Comparison of ENCODE assay signal across 16 cellular contexts in the genomic region with DNA sequence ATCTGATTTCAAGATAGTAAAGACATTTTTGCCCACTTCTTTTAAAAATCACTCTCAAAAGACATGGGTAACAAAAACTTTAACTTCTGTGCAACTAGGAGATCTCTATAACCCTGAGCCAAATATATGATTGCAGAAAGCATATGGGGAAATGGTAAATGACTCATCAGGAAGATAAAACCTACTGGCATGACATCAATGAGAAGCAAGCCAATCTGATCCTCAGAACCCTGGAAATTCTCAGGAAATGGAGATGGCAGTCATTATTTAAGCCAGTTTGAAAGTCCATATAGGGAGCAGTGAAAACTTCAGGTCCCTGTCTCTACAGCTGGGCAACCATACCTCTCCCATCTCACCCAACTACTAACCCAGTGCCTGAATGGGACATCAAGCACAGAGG.
DNase-seq lines count a peak whose midpoint lies in the region; ATAC-seq and TF ChIP-seq lines count a peak whose summit lies in the region.
"Had no signal": no experiment of that assay in that cellular context is flagged by ENCODE, and none has a peak within 500 bp of the region (broad histone marks: within the 10 kb centered on the region; RNA-seq: fewer than 3 reads in every experiment).

No MANE protein-coding gene starts in this region.

- H4K8ac ChIP-seq in IMR-90 (ENCODE audit: low read depth in 2 of 2, low read length in 2 of 2) = peak overlapping the region; percentile 80 to 91
- no peak overlapping the region for H4K8ac ChIP-seq in mesendoderm (ENCODE audit: low read depth, low read length)

- TF ChIP-seq RAD21 in IMR-90 (IDR thresholded peaks at IDR 0.05; ENCODE audit: low read length) = no peak

- H3K23ac ChIP-seq in IMR-90 (ENCODE audit: low read depth, low read length) (peak overlapping the region; percentile 75; the same call in 1 of the 2 replicates), mesendoderm (ENCODE audit: low read length) (no peak overlapping the region)

- H2AFZ ChIP-seq in IMR-90 (replicated peaks; ENCODE audit: low read length, poor library complexity) = peak overlapping the region; percentile 82

- no peak for TF ChIP-seq POLR2A in IMR-90 (IDR thresholded peaks at IDR 0.05; ENCODE audit: low read depth, low read length)

- H3K9me1 ChIP-seq in IMR-90 (ENCODE audit: insufficient read depth, low read length) = peaks cover 9% of the 10 kb centered on the region; the same call in 1 of the 2 replicates

- DNase-seq in BE2C (peak; percentile 18), IMR-90 (peak; percentile 87), adipocyte (ENCODE audit: low read depth) (peak; percentile 36), foreskin fibroblast (peak; percentile 70 to 82), mesendoderm (no peak), NCI-H187 (lab: John Stamatoyannopoulos, UW) (no peak)
- DNase-seq: activated effector memory CD4-positive, alpha-beta T cell treated with Interleukin-2 at 50 U/mL for 16 hours; hippocampal formation; left ventricle myocardium superior; NCI-H146; NCI-H69 had no signal

- H3K14ac ChIP-seq in IMR-90 (replicated peaks; ENCODE audit: low read depth, low read length) = peak overlapping the region; percentile 93

- no peak overlapping the region for H3K9ac ChIP-seq in IMR-90 (ENCODE audit: low read depth, low read length)
- peak overlapping the region; percentile 13 for H3K9ac ChIP-seq in adipocyte (ENCODE audit: low read length)
- H3K9ac ChIP-seq in mesendoderm (ENCODE audit: low read length) = no peak overlapping the region
- H3K9ac ChIP-seq: BLaER1 had no signal

- H3K27me3 ChIP-seq in BE2C = no peaks in the 10 kb centered on the region
- no peaks in the 10 kb centered on the region for H3K27me3 ChIP-seq in IMR-90 (ENCODE audit: control insufficient read depth, insufficient read depth, low read length)
- no peaks in the 10 kb centered on the region for H3K27me3 ChIP-seq in adipocyte (replicated peaks; ENCODE audit: control insufficient read depth, insufficient read depth, low read length)
- H3K27me3 ChIP-seq in mesendoderm (ENCODE audit: insufficient read depth, low read length, poor library complexity) = no peaks in the 10 kb centered on the region
- H3K27me3 ChIP-seq: BLaER1, SJCRH30 had no signal

- TF ChIP-seq CTCF in BE2C (IDR thresholded peaks at IDR 0.05; ENCODE audit: low read depth, low read length) (no peak), IMR-90 (conservative IDR thresholded peaks at IDR 0.05; ENCODE audit: low read depth, low read length) (no peak), foreskin fibroblast (IDR thresholded peaks at IDR 0.05; ENCODE audit: low read depth, low read length) (no peak)

- peak overlapping the region; percentile 97 for H2BK120ac ChIP-seq in IMR-90 (ENCODE audit: low read depth, low read length)
- no peak overlapping the region for H2BK120ac ChIP-seq in mesendoderm (ENCODE audit: low read depth, low read length)

- peaks cover 8% of the 10 kb centered on the region; the same call in 1 of the 2 replicates for H3K4me1 ChIP-seq in BE2C
- peaks cover 9% of the 10 kb centered on the region; the same call in 1 of the 2 replicates for H3K4me1 ChIP-seq in IMR-90 (ENCODE audit: control insufficient read depth, insufficient read depth, low read length)
- H3K4me1 ChIP-seq in adipocyte (ENCODE audit: control insufficient read depth, insufficient read depth, low read length) = peaks cover 29% of the 10 kb centered on the region
- H3K4me1 ChIP-seq in mesendoderm (ENCODE audit: control insufficient read depth, low read depth, low read length) = no peaks in the 10 kb centered on the region
- H3K4me1 ChIP-seq: SJCRH30 had no signal

- H3K79me1 ChIP-seq in IMR-90 (ENCODE audit: low read depth in 1 of 2, low read length in 2 of 2) (no peaks in the 10 kb centered on the region), mesendoderm (ENCODE audit: low read length) (no peaks in the 10 kb centered on the region)

- H2BK20ac ChIP-seq in IMR-90 (ENCODE audit: low read depth, low read length) = peak overlapping the region; percentile 97

- H3K27ac ChIP-seq in IMR-90 (ENCODE audit: insufficient read depth, low read length) = peak overlapping the region; percentile 52; the same call in 1 of the 2 replicates
- no peak overlapping the region for H3K27ac ChIP-seq in mesendoderm (ENCODE audit: low read depth, low read length)
- H3K27ac ChIP-seq: BLaER1, SJCRH30 had no signal

- intact Hi-C loops in IMR-90 (cut with micrococcal nuclease) = no loop called here

- POLR2A ChIA-PET in IMR-90 (lab: Charles Lee; ENCODE audit: unreplicated experiment) = no interaction called here

- H3K4ac ChIP-seq in IMR-90 (ENCODE audit: low read depth, low read length) (peak overlapping the region; percentile 93), mesendoderm (ENCODE audit: low read depth, low read length) (no peak overlapping the region)

- H3K56ac ChIP-seq in IMR-90 (ENCODE audit: extremely low read depth, insufficient read depth, low read length) (no peak overlapping the region; the same call in 1 of the 2 replicates), mesendoderm (ENCODE audit: low read length) (no peak overlapping the region)

- H3K4me3 ChIP-seq in BE2C (ENCODE audit: low read depth, low read length) (no peak overlapping the region), IMR-90 (ENCODE audit: insufficient read depth, low read depth, low read length) (no peak overlapping the region), adipocyte (ENCODE audit: low read length) (no peak overlapping the region), foreskin fibroblast (ENCODE audit: low read depth in 1 of 2, low read length in 2 of 2) (no peak overlapping the region), mesendoderm (ENCODE audit: low read length) (no peak overlapping the region)
- H3K4me3 ChIP-seq: BLaER1, K562, SJCRH30 had no signal

- H2BK5ac ChIP-seq in IMR-90 (ENCODE audit: low read depth, low read length, poor library complexity, severe bottlenecking) = peak overlapping the region; percentile 97
- no peak overlapping the region for H2BK5ac ChIP-seq in mesendoderm (ENCODE audit: low read length)

- H4K20me1 ChIP-seq in IMR-90 (ENCODE audit: insufficient read depth, low read length) = no peaks in the 10 kb centered on the region
- H4K20me1 ChIP-seq: BLaER1 had no signal

- no peak overlapping the region for H2AK9ac ChIP-seq in IMR-90 (replicated peaks; ENCODE audit: low read depth, low read length, poor library complexity)

- H3K4me2 ChIP-seq in IMR-90 (ENCODE audit: low read depth, low read length) (no peak overlapping the region), mesendoderm (ENCODE audit: low read length) (no peak overlapping the region)
- H3K4me2 ChIP-seq: BLaER1 had no signal

- H2AK5ac ChIP-seq in IMR-90 (ENCODE audit: low read depth, low read length) = peak overlapping the region; percentile 85; the same call in 1 of the 2 replicates
- H2AK5ac ChIP-seq in mesendoderm (ENCODE audit: low read length) = no peak overlapping the region

- no TSS peak for BruUV-seq in IMR-90 (replicated peaks; lab: Mats Ljungman, UMichigan)

- CTCF ChIA-PET in IMR-90 (lab: Yijun Ruan, JAX) = no interaction called here

- H3K36me3 ChIP-seq in BE2C (no peaks in the 10 kb centered on the region), IMR-90 (ENCODE audit: control insufficient read depth, insufficient read depth, low read length) (no peaks in the 10 kb centered on the region), adipocyte (ENCODE audit: control insufficient read depth, insufficient read depth, low read length, severe bottlenecking) (no peaks in the 10 kb centered on the region), mesendoderm (ENCODE audit: control insufficient read depth, insufficient read depth, low read length) (no peaks in the 10 kb centered on the region)
- H3K36me3 ChIP-seq: BLaER1, SJCRH30 had no signal

- H3K18ac ChIP-seq in IMR-90 (ENCODE audit: low read depth, low read length) (peak overlapping the region; percentile 55), mesendoderm (ENCODE audit: low read length) (no peak overlapping the region)

- no peaks in the 10 kb centered on the region for H3K9me3 ChIP-seq in BE2C
- no peaks in the 10 kb centered on the region for H3K9me3 ChIP-seq in IMR-90 (ENCODE audit: control insufficient read depth, insufficient read depth, low read length)
- no peaks in the 10 kb centered on the region for H3K9me3 ChIP-seq in adipocyte (ENCODE audit: control insufficient read depth, low read length)
- H3K9me3 ChIP-seq: BLaER1, SJCRH30 had no signal

- H4K91ac ChIP-seq in IMR-90 (ENCODE audit: insufficient read depth, low read depth, low read length) = peak overlapping the region; percentile 76

- ATAC-seq in IMR-90 (ENCODE audit: low read depth) = 0 out of 2 replicates have a peak, but pooled peaks have one; percentile 31
- ATAC-seq in GM21717 (IDR thresholded peaks at IDR 0.05; ENCODE audit: unreplicated experiment) = no peak
- no peak for ATAC-seq in HG02642 (IDR thresholded peaks at IDR 0.05; ENCODE audit: poor library complexity, unreplicated experiment)
- ATAC-seq: K562, left ventricle myocardium superior had no signal

- H4K5ac ChIP-seq in IMR-90 (ENCODE audit: low read depth, low read length) = peak overlapping the region; percentile 13; the same call in 1 of the 2 replicates
- H4K5ac ChIP-seq in mesendoderm (ENCODE audit: low read length) = no peak overlapping the region

- H2BK15ac ChIP-seq in IMR-90 (ENCODE audit: low read depth, low read length) = peak overlapping the region; percentile 94; the same call in 2 of the 3 replicates
- H2BK15ac ChIP-seq in mesendoderm (replicated peaks; ENCODE audit: low read depth) = no peak overlapping the region

- dilution Hi-C loops in IMR-90 (cut with HindIII; ENCODE audit: low sequenced_read_pairs, unreplicated experiment) = no loop called here

- H3K79me2 ChIP-seq in mesendoderm (ENCODE audit: control insufficient read depth, insufficient read depth, low read length) = no peaks in the 10 kb centered on the region

- in situ Hi-C loops in IMR-90 (cut with MboI; ENCODE audit: low sequenced_read_pairs) = loop anchor here (10.0 kb wide), 1 partner anchor 138 kb away; no protein-coding TSS in a partner anchor

TF ChIP-seq in IMR-90, 13 proteins besides CTCF, POLR2A, EP300 and RAD21:
- TF ChIP-seq BHLHE40 (IDR thresholded peaks at IDR 0.05; ENCODE audit: low read depth, low read length) (no peak), FOS (IDR thresholded peaks at IDR 0.05; ENCODE audit: low read depth, low read length) (peak; percentile 75; the same call in 1 of the 2 replicates), CEBPB (IDR thresholded peaks at IDR 0.05; ENCODE audit: low read depth, low read length) (peak; percentile 78), NFE2L2 (IDR thresholded peaks at IDR 0.05; ENCODE audit: low read depth, low read length) (no peak)

Comparison
In these comparisons a context has a peak if more than half of its experiments do, and no peak if none do; other contexts are left out.
1. DNase-seq: peak in BE2C (single experiment), IMR-90 (single experiment), adipocyte (single experiment) and foreskin fibroblast (2 of 2); none in mesendoderm (single experiment) and NCI-H187 (0 of 2).